ENCODE assay signal across 12 cellular contexts in the genomic region with DNA sequence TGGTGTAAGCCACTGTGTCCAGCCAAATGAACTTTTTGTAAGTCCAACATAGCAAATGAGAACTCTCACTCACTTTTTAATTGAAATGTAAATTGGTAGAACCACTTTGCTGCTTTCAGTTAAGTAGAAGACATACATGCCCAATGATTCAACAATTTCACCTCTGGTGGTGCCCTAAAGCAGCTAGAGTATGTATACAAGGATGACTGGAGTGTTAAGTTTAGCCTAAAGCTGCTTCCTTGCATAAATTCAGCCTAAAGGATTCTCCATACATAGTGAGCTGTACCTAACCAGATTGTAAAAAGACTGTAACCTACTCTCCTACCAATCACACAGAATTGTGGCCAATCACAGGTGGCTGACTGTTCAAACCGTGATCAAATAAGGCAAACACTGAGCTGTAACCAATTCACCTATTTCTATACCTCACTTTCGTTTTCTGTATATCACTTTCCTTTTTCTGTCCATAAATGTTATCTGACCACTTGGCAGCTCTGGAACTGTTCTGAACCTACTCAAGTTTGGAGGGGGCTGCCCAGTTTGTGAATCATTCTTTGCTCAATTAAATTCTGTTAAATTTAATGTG. TPM values are rescaled to one million over a fixed set of nuclear protein-coding genes. Genes with fewer than 3 reads are reported as not detected.
DNase-seq lines count a peak whose midpoint lies in the region; ATAC-seq, FAIRE-seq and TF ChIP-seq lines count a peak whose summit lies in the region.
"Had no signal": no experiment of that assay in that cellular context is flagged by ENCODE, and none has a peak within 500 bp of the region (broad histone marks: within the 10 kb centered on the region; RNA-seq: fewer than 3 reads in every experiment).

No MANE protein-coding gene starts in this region.

- peaks cover 56% of the 10 kb centered on the region for H4K20me1 ChIP-seq in neural progenitor cell (ENCODE audit: low read depth)

- ATAC-seq in GM21515 (IDR thresholded peaks at IDR 0.05; ENCODE audit: unreplicated experiment) (peak; percentile 45), T-cell (replicated peaks in 1 of 4) (no peak), body of pancreas (no peak), GM18505 (IDR thresholded peaks at IDR 0.05; ENCODE audit: unreplicated experiment) (no peak)
- ATAC-seq: Panc1 had no signal

- H2AFZ ChIP-seq in neural progenitor cell (replicated peaks), result no peak overlapping the region

- H3K4me1 ChIP-seq in neural progenitor cell, result peaks cover 8% of the 10 kb centered on the region
- peaks cover 21% of the 10 kb centered on the region for H3K4me1 ChIP-seq in body of pancreas

- H3F3A ChIP-seq in neural progenitor cell (ENCODE audit: low read depth), result peaks cover 5% of the 10 kb centered on the region

- 74 to 80% methylated on average over 2 of the region's 2 CpGs for WGBS in body of pancreas, 2 donors

- POLR2A ChIA-PET in T-cell (lab: Charles Lee), result no interaction called here

- H3K27ac ChIP-seq in neural progenitor cell, result peak overlapping the region; percentile 22
- H3K27ac ChIP-seq in body of pancreas, result no peak overlapping the region

- FAIRE-seq in GM18507 (lab: Jason Lieb, UNC), result peak; percentile 88
- FAIRE-seq: islet of Langerhans had no signal

- H3K36me3 Mint-ChIP-seq in T-cell (peaks cover 9% of the 10 kb centered on the region), neural progenitor cell (peaks cover 17% of the 10 kb centered on the region)

- H3K27ac Mint-ChIP-seq in T-cell (peak overlapping the region; percentile 22 to 46), neural progenitor cell (no peak overlapping the region)
- H3K27ac Mint-ChIP-seq: nephron had no signal

- peaks cover 71 to 76% (median 73%) of the 10 kb centered on the region in 3 donors for H3K4me1 Mint-ChIP-seq in T-cell
- peaks cover 9% of the 10 kb centered on the region for H3K4me1 Mint-ChIP-seq in neural progenitor cell

- intact Hi-C loops in body of pancreas (cut with DNase I), result no loop called here

- TF ChIP-seq POLR2A in body of pancreas (IDR thresholded peaks at IDR 0.05) (no peak), GM18505 (IDR thresholded peaks at IDR 0.05; ENCODE audit: borderline replicate concordance, extremely low read depth, insufficient read depth, insufficient read length) (no peak)

- H3K9me3 Mint-ChIP-seq in T-cell (no peaks in the 10 kb centered on the region), neural progenitor cell (no peaks in the 10 kb centered on the region)
- H3K9me3 Mint-ChIP-seq: nephron had no signal

- H3K36me3 ChIP-seq in neural progenitor cell (no peaks in the 10 kb centered on the region), body of pancreas (replicated peaks in 1 of 2; ENCODE audit: insufficient read depth in 1 of 2, low read depth in 2 of 2) (no peaks in the 10 kb centered on the region)

- H3K9me3 ChIP-seq in neural progenitor cell (ENCODE audit: low read depth) (no peaks in the 10 kb centered on the region), body of pancreas (no peaks in the 10 kb centered on the region)

- peaks cover 100% of the 10 kb centered on the region for H3K79me2 ChIP-seq in neural progenitor cell (ENCODE audit: low read depth)

- H3K27me3 ChIP-seq in neural progenitor cell (no peaks in the 10 kb centered on the region), body of pancreas (no peaks in the 10 kb centered on the region)

- no peak overlapping the region for H3K4me2 ChIP-seq in neural progenitor cell

- H3K27me3 Mint-ChIP-seq in T-cell (no peaks in the 10 kb centered on the region), neural progenitor cell (ENCODE audit: insufficient read depth, low read depth) (no peaks in the 10 kb centered on the region)

- no peak overlapping the region for H3K9ac ChIP-seq in neural progenitor cell

- CTCF ChIA-PET in T-cell (lab: Charles Lee), result interaction anchor here in 1 of 2 donors (0.6 kb wide), 1 partner anchor 988 kb away, joined by 4 read pairs; no protein-coding TSS in a partner anchor

- no peak overlapping the region for H3K4me3 ChIP-seq in neural progenitor cell
- no peak overlapping the region for H3K4me3 ChIP-seq in body of pancreas

- DNase-seq in GM18507 (ENCODE audit: extremely low spot score, insufficient read length, low read depth) (no peak), T-cell (no peak), neural progenitor cell (ENCODE audit: low spot score) (no peak), globus pallidus (ENCODE audit: low spot score) (no peak), body of pancreas (no peak)
- DNase-seq: DMS153, MM.1S had no signal

- H3K4me3 Mint-ChIP-seq in T-cell (no peak overlapping the region), neural progenitor cell (no peak overlapping the region)
- H3K4me3 Mint-ChIP-seq: nephron had no signal

- TF ChIP-seq CTCF in neural progenitor cell (IDR thresholded peaks at IDR 0.05) (no peak), body of pancreas (IDR thresholded peaks at IDR 0.05) (no peak)

RNA-seq across cellular contexts. Expression of gene PDS5A, which starts 39.9 kb away (rescaled TPM):
- 100 to 1,000 TPM in 2 of 5 donors, 10 to 100 TPM in 3; 73.5 to 113 (median 88.5) TPM for total RNA-seq in T-cell
- total RNA-seq in neural progenitor cell (ENCODE audit: low replicate concordance), result 75.2 and 132 TPM in 2 replicates
- 10 to 100 TPM; 44.9 to 50.8 TPM for total RNA-seq in body of pancreas
